Comparison of ENCODE assay signal across 9 cellular contexts in genomic region chr17:65593870-65594584, GRCh38. TPM values are rescaled to one million over a fixed set of nuclear protein-coding genes. Genes with fewer than 3 reads are reported as not detected.
DNase-seq lines count a peak whose midpoint lies in the region; ATAC-seq and TF ChIP-seq lines count a peak whose summit lies in the region.
"Had no signal": no experiment of that assay in that cellular context is flagged by ENCODE, and none has a peak within 500 bp of the region (broad histone marks: within the 10 kb centered on the region; RNA-seq: fewer than 3 reads in every experiment).

No MANE protein-coding gene starts in this region.

- H3K27me3 Mint-ChIP-seq in CD4-positive, CD25-positive, alpha-beta regulatory T cell: peaks cover 6% of the 10 kb centered on the region
- H3K27me3 Mint-ChIP-seq in nephron (ENCODE audit: low read depth): peaks cover 3% of the 10 kb centered on the region

- peaks cover 14% of the 10 kb centered on the region for H3K4me1 ChIP-seq in CD4-positive, CD25-positive, alpha-beta regulatory T cell (ENCODE audit: control insufficient read depth, insufficient read depth, low read length, poor library complexity, severe bottlenecking)
- H3K4me1 ChIP-seq in HUES64 (ENCODE audit: insufficient read depth, low read length): peaks cover 32% of the 10 kb centered on the region

- H3K4me3 Mint-ChIP-seq in CD4-positive, CD25-positive, alpha-beta regulatory T cell: peak overlapping the region in 3 of 4 donors; percentile 58 to 72 (median 67)
- peak overlapping the region; percentile 59 to 73 (median 71) for H3K4me3 Mint-ChIP-seq in nephron
- H3K4me3 Mint-ChIP-seq: central memory CD8-positive, alpha-beta T cell had no signal

- no peaks in the 10 kb centered on the region for H3K9me3 ChIP-seq in CD4-positive, CD25-positive, alpha-beta regulatory T cell (ENCODE audit: control insufficient read depth in 2 of 2, low read length in 2 of 2)
- H3K9me3 ChIP-seq in HUES64 (ENCODE audit: insufficient read depth, low read depth, low read length): no peaks in the 10 kb centered on the region

- H3K4me1 Mint-ChIP-seq in CD4-positive, CD25-positive, alpha-beta regulatory T cell: peaks cover 0 to 31% (median 1%) of the 10 kb centered on the region in 4 donors
- H3K4me1 Mint-ChIP-seq in nephron: peaks cover 25% of the 10 kb centered on the region
- H3K4me1 Mint-ChIP-seq: central memory CD8-positive, alpha-beta T cell had no signal

- no peaks in the 10 kb centered on the region for H3K9me3 Mint-ChIP-seq in CD4-positive, CD25-positive, alpha-beta regulatory T cell
- no peaks in the 10 kb centered on the region for H3K9me3 Mint-ChIP-seq in nephron
- H3K9me3 Mint-ChIP-seq: central memory CD8-positive, alpha-beta T cell had no signal

- in situ Hi-C loops in brain microvascular endothelial cell (cut with HindIII; ENCODE audit: low pct_ligation_motif_present, low sequenced_read_pairs): no loop called here

- H3K27ac ChIP-seq in CD4-positive, CD25-positive, alpha-beta regulatory T cell (ENCODE audit: insufficient read depth, low read length, poor library complexity, severe bottlenecking): no peak overlapping the region
- H3K27ac ChIP-seq in HUES64 (ENCODE audit: low read depth, low read length) (peak overlapping the region; percentile 64), brain microvascular endothelial cell (no peak overlapping the region)

- no peaks in the 10 kb centered on the region for H3K36me3 Mint-ChIP-seq in CD4-positive, CD25-positive, alpha-beta regulatory T cell
- H3K36me3 Mint-ChIP-seq in nephron (ENCODE audit: low read depth): no peaks in the 10 kb centered on the region

- peak overlapping the region in 1 of 3 donors; percentile 9 for H3K27ac Mint-ChIP-seq in CD4-positive, CD25-positive, alpha-beta regulatory T cell
- H3K27ac Mint-ChIP-seq in nephron: peak overlapping the region; percentile 85 to 94 (median 90)

- H3K36me3 ChIP-seq in CD4-positive, CD25-positive, alpha-beta regulatory T cell (ENCODE audit: control insufficient read depth, insufficient read depth, low read length): no peaks in the 10 kb centered on the region
- H3K36me3 ChIP-seq in HUES64 (ENCODE audit: insufficient read depth, low read length) (no peaks in the 10 kb centered on the region), brain microvascular endothelial cell (replicated peaks) (no peaks in the 10 kb centered on the region)

- no peaks in the 10 kb centered on the region for H3K27me3 ChIP-seq in CD4-positive, CD25-positive, alpha-beta regulatory T cell (ENCODE audit: control insufficient read depth, insufficient read depth, low read length)
- H3K27me3 ChIP-seq in HUES64 (ENCODE audit: insufficient read depth, low read length) (no peaks in the 10 kb centered on the region), brain microvascular endothelial cell (replicated peaks) (no peaks in the 10 kb centered on the region)

- no peak for TF ChIP-seq CTCF in brain microvascular endothelial cell (IDR thresholded peaks at IDR 0.05; ENCODE audit: low read depth, low read length, missing control alignments)
- no peak for TF ChIP-seq CTCF in nephron (IDR thresholded peaks at IDR 0.05; ENCODE audit: unreplicated experiment in 3 of 3)

- 4% methylated on average over 15 of the region's 17 CpGs for WGBS in HUES64

- ATAC-seq in CD4-positive, CD25-positive, alpha-beta regulatory T cell (ENCODE audit: low read depth in 2 of 2): no peak

- no peak for DNase-seq in CD4-positive, CD25-positive, alpha-beta regulatory T cell
- DNase-seq in brain microvascular endothelial cell (peak; percentile 4), NCI-H2196 (lab: John Stamatoyannopoulos, UW; ENCODE audit: unreplicated experiment) (no peak), pons (ENCODE audit: low spot score) (no peak), NCI-H2029 treated with DMSO at 0.1 percent for 48 hours (lab: John Stamatoyannopoulos, UW) (no peak), H4 (ENCODE audit: low spot score) (no peak)

- H3K4me3 ChIP-seq in CD4-positive, CD25-positive, alpha-beta regulatory T cell (ENCODE audit: low read depth, low read length): peak overlapping the region; percentile 34
- peak overlapping the region; percentile 23 for H3K4me3 ChIP-seq in HUES64 (ENCODE audit: low read length)
- peak overlapping the region; percentile 40 for H3K4me3 ChIP-seq in brain microvascular endothelial cell (ENCODE audit: low read depth, low read length)

- peak overlapping the region; percentile 9; the same call in 1 of the 2 replicates for H3K9ac ChIP-seq in HUES64 (ENCODE audit: low read depth, low read length)

RNA-seq across cellular contexts. Expression of gene AXIN2, which starts 32.6 kb away (rescaled TPM):
- 17.9 TPM for total RNA-seq in CD4-positive, CD25-positive, alpha-beta regulatory T cell
- 1 to 10 TPM in 3 of 4 donors, under 1 TPM in 1; 0.80 to 3.9 (median 1.7) TPM for polyA plus RNA-seq in CD4-positive, CD25-positive, alpha-beta regulatory T cell
- polyA plus RNA-seq in HUES64 (2013, experiment 1 of 2): 30.5 TPM
- polyA plus RNA-seq in HUES64 (2013, experiment 2 of 2): 35.8 TPM
- 1.8 and 13.7 TPM in 2 replicates for total RNA-seq in H4 (2014; rRNA removed; shearing (Covaris generic))
